33 cellular contexts compared by ENCODE assay signal in genomic region chr2:119112770-119113488, GRCh38. TPM values are rescaled to one million over a fixed set of nuclear protein-coding genes. Genes with fewer than 3 reads are reported as not detected.
"Had no signal": no experiment of that assay in that cellular context is flagged by ENCODE, and none has a peak within 500 bp of the region (broad histone marks: within the 10 kb centered on the region; RNA-seq: fewer than 3 reads in every experiment).

No MANE protein-coding gene starts in this region.

- DNase-seq: activated CD4-positive, alpha-beta T cell treated with anti-CD3 and anti-CD28 coated beads, Interleukin-2, amount 10 ng/mL, durations not matched to agents 7 days and 5 days; activated CD4-positive, CD25-positive, alpha-beta regulatory T cell treated with anti-CD3 and anti-CD28 coated beads, Interleukin-2, amount 50 U/mL, for 72 hours; activated naive CD4-positive, alpha-beta T cell treated with Interleukin-2 at 50 U/mL for 16 hours; activated naive CD8-positive, alpha-beta T cell treated with anti-CD3 and anti-CD28 coated beads, Interleukin-2, amount 10 ng/mL, durations not matched to agents 7 days and 5 days; activated T-cell treated with anti-CD3 and anti-CD28 coated beads, Interleukin-2, amount 50 U/mL, for 1 hour; amniotic stem cell; effector memory CD8-positive, alpha-beta T cell; esophagus squamous epithelium; immature natural killer cell; kidney glomerular epithelial cell; left ventricle myocardium inferior; mesenchymal stem cell; nephron progenitor cell; right lobe of liver; small intestine; stimulated activated CD4-positive, alpha-beta T cell treated with anti-CD3 and anti-CD28 coated beads, Interleukin-2, amount 100 ng/mL, for 24 hours; stomach; T-cell; transverse colon had no signal

- FAIRE-seq: colon, small intestine had no signal

- H3K4me1 Mint-ChIP-seq: activated CD4-positive, alpha-beta T cell treated with anti-CD3 and anti-CD28 coated beads, Interleukin-2, amount 10 ng/mL, durations not matched to agents 7 days and 5 days; activated naive CD8-positive, alpha-beta T cell treated with anti-CD3 and anti-CD28 coated beads, Interleukin-2, amount 10 ng/mL, durations not matched to agents 7 days and 5 days; central memory CD8-positive, alpha-beta T cell; immature natural killer cell; nephron progenitor cell; stimulated activated effector memory CD8-positive, alpha-beta T cell treated with anti-CD3 and anti-CD28 coated beads, Interleukin-12 subunit alpha, Interleukin-12 subunit beta, amount 100 ng/mL, for 72 hours; T-cell had no signal

- H3K27ac ChIP-seq: breast epithelium, esophagus squamous epithelium, gastroesophageal sphincter, left ventricle myocardium inferior, parathyroid adenoma, right lobe of liver, stomach, suprapubic skin, transverse colon, vagina, VCaP had no signal

- H3K36me3 ChIP-seq: breast epithelium, esophagus squamous epithelium, gastroesophageal sphincter, left ventricle myocardium inferior, right lobe of liver, stomach, suprapubic skin, transverse colon, vagina had no signal

- H3K27ac Mint-ChIP-seq: activated CD4-positive, alpha-beta T cell treated with anti-CD3 and anti-CD28 coated beads, Interleukin-2, amount 10 ng/mL, durations not matched to agents 7 days and 5 days; activated CD8-positive, alpha-beta T cell treated with anti-CD3 and anti-CD28 coated beads for 36 hours; activated naive CD8-positive, alpha-beta T cell treated with anti-CD3 and anti-CD28 coated beads, Interleukin-2, amount 10 ng/mL, durations not matched to agents 7 days and 5 days; activated T-helper 2 cell treated with anti-CD3 and anti-CD28 coated beads, Interferon-gamma antibody, Interleukin-2, Interleukin-4, amounts not matched to agents 10 μg/mL and 5 μg/mL and 100 μg/mL, durations not matched to agents 14 hours and 24 hours and 36 hours; effector memory CD8-positive, alpha-beta T cell; immature natural killer cell; nephron progenitor cell; stimulated activated effector memory CD8-positive, alpha-beta T cell treated with anti-CD3 and anti-CD28 coated beads, Interleukin-12 subunit alpha, Interleukin-12 subunit beta, amount 100 ng/mL, for 72 hours; T-cell; T-helper 2 cell treated with Interferon-gamma antibody and Interleukin-4, amounts not matched to agents 5 μg/mL and 100 μg/mL, for 36 hours had no signal

- H3K27me3 Mint-ChIP-seq: activated CD4-positive, alpha-beta T cell treated with anti-CD3 and anti-CD28 coated beads, Interleukin-2, amount 10 ng/mL, durations not matched to agents 7 days and 5 days had no signal

- H3K4me1 ChIP-seq: breast epithelium, esophagus squamous epithelium, gastroesophageal sphincter, left ventricle myocardium inferior, parathyroid adenoma, right lobe of liver, stomach, suprapubic skin, transverse colon, vagina had no signal

- H3K9me3 ChIP-seq: right lobe of liver, vagina had no signal

- H3K27me3 ChIP-seq: right lobe of liver, vagina had no signal

- H3K4me3 Mint-ChIP-seq: activated CD4-positive, alpha-beta T cell treated with anti-CD3 and anti-CD28 coated beads, Interleukin-2, amount 10 ng/mL, durations not matched to agents 7 days and 5 days; activated CD8-positive, alpha-beta T cell treated with anti-CD3 and anti-CD28 coated beads for 36 hours; activated naive CD8-positive, alpha-beta T cell treated with anti-CD3 and anti-CD28 coated beads, Interleukin-2, amount 10 ng/mL, durations not matched to agents 7 days and 5 days; central memory CD8-positive, alpha-beta T cell; effector memory CD8-positive, alpha-beta T cell; immature natural killer cell; nephron progenitor cell; stimulated activated effector memory CD8-positive, alpha-beta T cell treated with anti-CD3 and anti-CD28 coated beads, Interleukin-12 subunit alpha, Interleukin-12 subunit beta, amount 100 ng/mL, for 72 hours; T-cell; T-helper 2 cell treated with Interferon-gamma antibody and Interleukin-4, amounts not matched to agents 5 μg/mL and 100 μg/mL, for 36 hours had no signal

- H3K9me3 Mint-ChIP-seq: activated CD4-positive, alpha-beta T cell treated with anti-CD3 and anti-CD28 coated beads, Interleukin-2, amount 10 ng/mL, durations not matched to agents 7 days and 5 days had no signal

- H3K9ac ChIP-seq: parathyroid adenoma had no signal

- ATAC-seq: effector memory CD8-positive, alpha-beta T cell; gastroesophageal sphincter; right lobe of liver; stimulated activated effector memory CD8-positive, alpha-beta T cell treated with anti-CD3 and anti-CD28 coated beads, Interleukin-12 subunit alpha, Interleukin-12 subunit beta, amount 100 ng/mL, for 72 hours; T-cell had no signal

- H3K4me3 ChIP-seq: breast epithelium, esophagus squamous epithelium, gastroesophageal sphincter, left ventricle myocardium inferior, right lobe of liver, stomach, suprapubic skin, transverse colon, vagina had no signal

- H3K36me3 Mint-ChIP-seq: activated naive CD8-positive, alpha-beta T cell treated with anti-CD3 and anti-CD28 coated beads, Interleukin-2, amount 10 ng/mL, durations not matched to agents 7 days and 5 days; stimulated activated effector memory CD8-positive, alpha-beta T cell treated with anti-CD3 and anti-CD28 coated beads, Interleukin-12 subunit alpha, Interleukin-12 subunit beta, amount 100 ng/mL, for 72 hours; T-cell had no signal

RNA-seq across cellular contexts. Expression of gene C1QL2, which starts 45.6 kb away (rescaled TPM):
- total RNA-seq: activated CD4-positive, alpha-beta T cell treated with anti-CD3 and anti-CD28 coated beads, Interleukin-2, amount 10 ng/mL, durations not matched to agents 7 days and 5 days; activated CD8-positive, alpha-beta T cell treated with anti-CD3 and anti-CD28 coated beads for 36 hours; activated naive CD8-positive, alpha-beta T cell treated with anti-CD3 and anti-CD28 coated beads, Interleukin-2, amount 10 ng/mL, durations not matched to agents 7 days and 5 days; activated T-helper 2 cell treated with anti-CD3 and anti-CD28 coated beads, Interferon-gamma antibody, Interleukin-2, Interleukin-4, amounts not matched to agents 10 μg/mL and 5 μg/mL and 100 μg/mL, durations not matched to agents 14 hours and 24 hours and 36 hours; dermis microvascular lymphatic vessel endothelial cell; esophagus squamous epithelium; gastroesophageal sphincter; left ventricle myocardium inferior; mononuclear cell; right lobe of liver; stomach; T-cell; transverse colon; vagina had no signal
